ENCODE assay signal across 20 cellular contexts in genomic region chr2:160336091-160336490, GRCh38.
DNase-seq lines count a peak whose midpoint lies in the region; ATAC-seq, FAIRE-seq and TF ChIP-seq lines count a peak whose summit lies in the region.
"Had no signal": no experiment of that assay in that cellular context is flagged by ENCODE, and none has a peak within 500 bp of the region (broad histone marks: within the 10 kb centered on the region; RNA-seq: fewer than 3 reads in every experiment).

No MANE protein-coding gene starts in this region.

- H3K4me3 ChIP-seq in transverse colon (no peak overlapping the region), pancreas (no peak overlapping the region)
- H3K4me3 ChIP-seq: esophagus muscularis mucosa, prostate gland, stomach had no signal

- H3K36me3 ChIP-seq in transverse colon (no peaks in the 10 kb centered on the region), pancreas (no peaks in the 10 kb centered on the region)
- H3K36me3 ChIP-seq: esophagus muscularis mucosa, prostate gland, stomach had no signal

- H3K4me1 Mint-ChIP-seq in activated naive CD8-positive, alpha-beta T cell (ENCODE audit: low read depth) = peaks cover 83% of the 10 kb centered on the region
- peaks cover 71% of the 10 kb centered on the region for H3K4me1 Mint-ChIP-seq in activated naive CD8-positive, alpha-beta T cell treated with anti-CD3 and anti-CD28 coated beads for 36 hours
- H3K4me1 Mint-ChIP-seq in activated T-helper 17 cell treated with anti-CD3 and anti-CD28 coated beads, Interleukin-2, amount 50 U/mL, for 72 hours = peaks cover 66% of the 10 kb centered on the region

- H3K27ac ChIP-seq in transverse colon (peak overlapping the region in 3 of 4 donors; percentile 10 to 24 (median 13)), pancreas (no peak overlapping the region)
- H3K27ac ChIP-seq: esophagus muscularis mucosa, prostate gland had no signal

- H3K4me1 ChIP-seq in transverse colon (peaks cover 6 to 73% (median 17%) of the 10 kb centered on the region in 4 donors), pancreas (no peaks in the 10 kb centered on the region)
- H3K4me1 ChIP-seq: prostate gland had no signal

- no peaks in the 10 kb centered on the region for H3K27me3 Mint-ChIP-seq in activated naive CD8-positive, alpha-beta T cell
- no peaks in the 10 kb centered on the region for H3K27me3 Mint-ChIP-seq in activated naive CD8-positive, alpha-beta T cell treated with anti-CD3 and anti-CD28 coated beads for 36 hours
- H3K27me3 Mint-ChIP-seq in activated T-helper 17 cell treated with anti-CD3 and anti-CD28 coated beads, Interleukin-2, amount 50 U/mL, for 72 hours = no peaks in the 10 kb centered on the region

- in situ Hi-C loops in transverse colon (cut with MboI; ENCODE audit: low pct_ligation_motif_present in 1 of 4, low pct_unique_long_range_greater_than_20kb in 1 of 4, low sequenced_read_pairs in 3 of 4) = no loop called here

- 58 to 71% methylated on average over 1 of the region's 1 CpG for WGBS in transverse colon (ENCODE audit: low coverage in 1 of 2), 2 donors
- WGBS in pancreas, 2 donors = 65 to 83% methylated on average over 1 of the region's 1 CpG

- no peak for TF ChIP-seq EP300 in transverse colon (IDR thresholded peaks at IDR 0.05; ENCODE audit: low read depth)

- H3K27ac Mint-ChIP-seq in activated naive CD8-positive, alpha-beta T cell = peak overlapping the region; percentile 78
- no peak overlapping the region for H3K27ac Mint-ChIP-seq in activated naive CD8-positive, alpha-beta T cell treated with anti-CD3 and anti-CD28 coated beads for 36 hours
- peak overlapping the region; percentile 81 for H3K27ac Mint-ChIP-seq in activated T-helper 17 cell treated with anti-CD3 and anti-CD28 coated beads, Interleukin-2, amount 50 U/mL, for 72 hours

- H3K9me3 Mint-ChIP-seq in activated naive CD8-positive, alpha-beta T cell (ENCODE audit: low read depth) = no peaks in the 10 kb centered on the region
- no peaks in the 10 kb centered on the region for H3K9me3 Mint-ChIP-seq in activated naive CD8-positive, alpha-beta T cell treated with anti-CD3 and anti-CD28 coated beads for 36 hours
- no peaks in the 10 kb centered on the region for H3K9me3 Mint-ChIP-seq in activated T-helper 17 cell treated with anti-CD3 and anti-CD28 coated beads, Interleukin-2, amount 50 U/mL, for 72 hours

- FAIRE-seq in pancreas (lab: Jason Lieb, UNC) = no peak
- FAIRE-seq: G401.6, GM12891 had no signal

- intact Hi-C loops in transverse colon (cut with DNase I; ENCODE audit: low total_unique reads) (no loop called here), pancreas (cut with DNase I) (no loop called here)

- H3K27me3 ChIP-seq in transverse colon (no peaks in the 10 kb centered on the region), pancreas (no peaks in the 10 kb centered on the region)
- H3K27me3 ChIP-seq: esophagus muscularis mucosa, stomach had no signal

- peak overlapping the region; percentile 20 for H3K4me3 Mint-ChIP-seq in activated naive CD8-positive, alpha-beta T cell
- H3K4me3 Mint-ChIP-seq in activated naive CD8-positive, alpha-beta T cell treated with anti-CD3 and anti-CD28 coated beads for 36 hours = no peak overlapping the region
- peak overlapping the region; percentile 32 for H3K4me3 Mint-ChIP-seq in activated T-helper 17 cell treated with anti-CD3 and anti-CD28 coated beads, Interleukin-2, amount 50 U/mL, for 72 hours

- no peak for TF ChIP-seq POLR2A in transverse colon (IDR thresholded peaks at IDR 0.05)

- peak; percentile 32 for ATAC-seq in activated T-helper 17 cell treated with anti-CD3 and anti-CD28 coated beads, Interleukin-2, amount 50 U/mL, for 72 hours (replicated peaks)
- no peak for ATAC-seq in GM19452 (IDR thresholded peaks at IDR 0.05; ENCODE audit: unreplicated experiment)
- no peak for ATAC-seq in pancreas
- ATAC-seq: left colon, SK-N-SH treated with all-trans-retinoic acid at 6 μM for 48 hours had no signal

- no peak for DNase-seq in activated naive CD8-positive, alpha-beta T cell treated with anti-CD3 and anti-CD28 coated beads for 36 hours
- peak; percentile 70 for DNase-seq in iris pigment epithelial cell (ENCODE audit: low read depth)
- DNase-seq in transverse colon = no peak
- no peak for DNase-seq in stimulated activated CD4-positive, alpha-beta T cell treated with anti-CD3 and anti-CD28 coated beads, Interleukin-12 subunit alpha, Interleukin-12 subunit beta, amount 100 ng/mL, for 4 hours
- no peak for DNase-seq in pancreas
- DNase-seq: activated CD4-positive, alpha-beta T cell treated with anti-CD3 and anti-CD28 coated beads, Interleukin-2, amount 50 U/mL, for 48 hours; activated gamma-delta T cell; Karpas-422; left colon; NCI-H1417; NCI-H82; stomach had no signal

- H3K36me3 Mint-ChIP-seq in activated naive CD8-positive, alpha-beta T cell = peaks cover 6% of the 10 kb centered on the region
- H3K36me3 Mint-ChIP-seq in activated naive CD8-positive, alpha-beta T cell treated with anti-CD3 and anti-CD28 coated beads for 36 hours = peaks cover 3% of the 10 kb centered on the region
- no peaks in the 10 kb centered on the region for H3K36me3 Mint-ChIP-seq in activated T-helper 17 cell treated with anti-CD3 and anti-CD28 coated beads, Interleukin-2, amount 50 U/mL, for 72 hours (ENCODE audit: low read depth)

- H3K9me3 ChIP-seq in transverse colon (no peaks in the 10 kb centered on the region), pancreas (no peaks in the 10 kb centered on the region)
- H3K9me3 ChIP-seq: esophagus muscularis mucosa, prostate gland, stomach had no signal

- TF ChIP-seq CTCF in transverse colon (IDR thresholded peaks at IDR 0.05) = no peak
- TF ChIP-seq CTCF in pancreas (IDR thresholded peaks at IDR 0.05) = no peak

Comparison
In these comparisons a context has a peak if more than half of its experiments do, and no peak if none do; other contexts are left out.
1. H3K27ac ChIP-seq: peak in transverse colon (3 of 4); none in pancreas (0 of 4).